ENCODE assay signal across 1 cellular context in genomic region chr20:50931048-50931305, GRCh38.
TF ChIP-seq lines count a peak whose summit lies in the region.

No MANE protein-coding gene starts in this region.

TF ChIP-seq in GM12878, 131 proteins besides CTCF, POLR2A, EP300 and RAD21:
- TF ChIP-seq YY1 (IDR thresholded peaks at IDR 0.05; ENCODE audit: low read depth, low read length) (0 out of 2 replicates have a peak, but pooled peaks have one; percentile 44), DPF2 (IDR thresholded peaks at IDR 0.05) (no peak), ZSCAN29 (IDR thresholded peaks at IDR 0.05) (0 out of 2 replicates have a peak, but pooled peaks have one; percentile 48), STAT1 (conservative IDR thresholded peaks at IDR 0.05) (no peak), YBX1 (IDR thresholded peaks at IDR 0.05) (no peak), TCF3 (IDR thresholded peaks at IDR 0.05; ENCODE audit: borderline replicate concordance, insufficient read depth, low read depth, low read length) (no peak)
